In genomic region chr12:70557583-70558263, GRCh38 we compare ENCODE assay signal across 27 cellular contexts.
DNase-seq lines count a peak whose midpoint lies in the region; ATAC-seq and TF ChIP-seq lines count a peak whose summit lies in the region.
"Had no signal": no experiment of that assay in that cellular context is flagged by ENCODE, and none has a peak within 500 bp of the region (broad histone marks: within the 10 kb centered on the region; RNA-seq: fewer than 3 reads in every experiment).

No MANE protein-coding gene starts in this region.

- H3K23ac ChIP-seq in mesenchymal stem cell (ENCODE audit: low read length in 2 of 2), result no peak overlapping the region

- H3K4me3 Mint-ChIP-seq in stimulated activated naive CD8-positive, alpha-beta T cell treated with anti-CD3 and anti-CD28 coated beads, Interleukin-15, amount 100 ng/mL, for 72 hours, result no peak overlapping the region
- H3K4me3 Mint-ChIP-seq: activated B cell treated with CpG ODN at 0.5 μM for 24 hours; activated CD4-positive, alpha-beta T cell treated with anti-CD3 and anti-CD28 coated beads, Interleukin-2, amount 10 ng/mL, durations not matched to agents 7 days and 5 days; activated naive CD8-positive, alpha-beta T cell treated with anti-CD3 and anti-CD28 coated beads for 36 hours; activated T-cell treated with anti-CD3 and anti-CD28 coated beads, Interleukin-2, amount 50 U/mL, for 4 hours; B cell; effector memory CD8-positive, alpha-beta T cell; neural crest cell; stimulated activated memory B cell treated with anti-CD40 and anti-IgM and Interleukin-4, amounts not matched to agents 10 μg/mL and 1 μg/mL and 100 μg/mL, for 72 hours had no signal

- H3K9me3 ChIP-seq in left lung (no peaks in the 10 kb centered on the region), mesenchymal stem cell (ENCODE audit: control insufficient read depth, low read length) (no peaks in the 10 kb centered on the region)
- H3K9me3 ChIP-seq: heart left ventricle, SJSA1, thoracic aorta had no signal

- H3K4me1 Mint-ChIP-seq in stimulated activated naive CD8-positive, alpha-beta T cell treated with anti-CD3 and anti-CD28 coated beads, Interleukin-15, amount 100 ng/mL, for 72 hours, result no peaks in the 10 kb centered on the region
- H3K4me1 Mint-ChIP-seq: activated B cell treated with CpG ODN at 0.5 μM for 24 hours; activated CD4-positive, alpha-beta T cell treated with anti-CD3 and anti-CD28 coated beads, Interleukin-2, amount 10 ng/mL, durations not matched to agents 7 days and 5 days; activated naive CD8-positive, alpha-beta T cell treated with anti-CD3 and anti-CD28 coated beads for 36 hours; B cell; stimulated activated memory B cell treated with anti-CD40 and anti-IgM and Interleukin-4, amounts not matched to agents 10 μg/mL and 1 μg/mL and 100 μg/mL, for 72 hours had no signal

- H3K27me3 Mint-ChIP-seq in stimulated activated naive CD8-positive, alpha-beta T cell treated with anti-CD3 and anti-CD28 coated beads, Interleukin-15, amount 100 ng/mL, for 72 hours, result peaks cover 12% of the 10 kb centered on the region
- H3K27me3 Mint-ChIP-seq: activated naive CD8-positive, alpha-beta T cell treated with anti-CD3 and anti-CD28 coated beads for 36 hours; effector memory CD8-positive, alpha-beta T cell; stimulated activated memory B cell treated with anti-CD40 and anti-IgM and Interleukin-4, amounts not matched to agents 10 μg/mL and 1 μg/mL and 100 μg/mL, for 72 hours had no signal

- H3K36me3 ChIP-seq in left lung, result no peaks in the 10 kb centered on the region
- H3K36me3 ChIP-seq in mesenchymal stem cell (ENCODE audit: control insufficient read depth in 1 of 2, insufficient read depth in 2 of 2, low read depth in 1 of 2, low read length in 2 of 2), result peaks cover 0 to 3% of the 10 kb centered on the region in 2 experiments
- H3K36me3 ChIP-seq: thoracic aorta had no signal

- TF ChIP-seq CTCF in left lung (IDR thresholded peaks at IDR 0.05), result no peak

- intact Hi-C loops in posterior cingulate gyrus (cut with DNase I), result no loop called here
- intact Hi-C loops in left lung (cut with DNase I), result no loop called here

- H3K4me1 ChIP-seq in left lung (no peaks in the 10 kb centered on the region), mesenchymal stem cell (ENCODE audit: control insufficient read depth, insufficient read depth, low read depth, low read length) (no peaks in the 10 kb centered on the region)
- H3K4me1 ChIP-seq: SJSA1 had no signal

- no peak overlapping the region for H3K4me2 ChIP-seq in mesenchymal stem cell (ENCODE audit: low read length, poor library complexity, severe bottlenecking)

- no peak overlapping the region for H2BK120ac ChIP-seq in mesenchymal stem cell (ENCODE audit: low read depth, low read length)

- no peak overlapping the region for H2AFZ ChIP-seq in mesenchymal stem cell (ENCODE audit: low read depth, low read length)

- H3K27ac ChIP-seq in left lung, result no peak overlapping the region
- H3K27ac ChIP-seq in mesenchymal stem cell (ENCODE audit: low read length, poor library complexity, severe bottlenecking), result no peak overlapping the region
- H3K27ac ChIP-seq: heart left ventricle, SJSA1, thoracic aorta had no signal

- H3K4me3 ChIP-seq in left lung (no peak overlapping the region), mesenchymal stem cell (ENCODE audit: insufficient read depth in 1 of 2, low read depth in 1 of 2, low read length in 2 of 2) (no peak overlapping the region)
- H3K4me3 ChIP-seq: heart left ventricle, lung, SJSA1, thoracic aorta had no signal

- H4K8ac ChIP-seq in mesenchymal stem cell (ENCODE audit: low read length), result no peak overlapping the region

- 98% methylated on average over 4 of the region's 6 CpGs for WGBS in mesenchymal stem cell

- H3K27me3 ChIP-seq in left lung (no peaks in the 10 kb centered on the region), mesenchymal stem cell (ENCODE audit: control insufficient read depth in 1 of 2, insufficient read depth in 1 of 2, low read length in 2 of 2) (no peaks in the 10 kb centered on the region)
- H3K27me3 ChIP-seq: heart left ventricle, SJSA1 had no signal

- H3K18ac ChIP-seq in mesenchymal stem cell (ENCODE audit: low read depth in 1 of 2, low read length in 2 of 2), result no peak overlapping the region

- no peak overlapping the region for H2AK5ac ChIP-seq in mesenchymal stem cell (ENCODE audit: low read length, severe bottlenecking)

- H3K9ac ChIP-seq in mesenchymal stem cell (ENCODE audit: low read length), result no peak overlapping the region

- no peaks in the 10 kb centered on the region for H3K79me1 ChIP-seq in mesenchymal stem cell (replicated peaks; ENCODE audit: low read length, poor library complexity, severe bottlenecking)

- H3K14ac ChIP-seq in mesenchymal stem cell (ENCODE audit: low read length in 2 of 2), result peak overlapping the region in 1 of 2 experiments; percentile 19

- no peaks in the 10 kb centered on the region for H3K9me3 Mint-ChIP-seq in stimulated activated naive CD8-positive, alpha-beta T cell treated with anti-CD3 and anti-CD28 coated beads, Interleukin-15, amount 100 ng/mL, for 72 hours
- H3K9me3 Mint-ChIP-seq: activated B cell treated with CpG ODN at 0.5 μM for 24 hours; activated CD4-positive, alpha-beta T cell treated with anti-CD3 and anti-CD28 coated beads, Interleukin-2, amount 10 ng/mL, durations not matched to agents 7 days and 5 days; activated naive CD8-positive, alpha-beta T cell treated with anti-CD3 and anti-CD28 coated beads for 36 hours; activated T-cell treated with anti-CD3 and anti-CD28 coated beads, Interleukin-2, amount 50 U/mL, for 4 hours; effector memory CD8-positive, alpha-beta T cell; neural crest cell; stimulated activated memory B cell treated with anti-CD40 and anti-IgM and Interleukin-4, amounts not matched to agents 10 μg/mL and 1 μg/mL and 100 μg/mL, for 72 hours had no signal

- no peak overlapping the region for H2BK12ac ChIP-seq in mesenchymal stem cell (ENCODE audit: low read length in 2 of 2)

- H3K27ac Mint-ChIP-seq in stimulated activated naive CD8-positive, alpha-beta T cell treated with anti-CD3 and anti-CD28 coated beads, Interleukin-15, amount 100 ng/mL, for 72 hours, result no peak overlapping the region
- H3K27ac Mint-ChIP-seq: activated B cell treated with CpG ODN at 0.5 μM for 24 hours; activated CD4-positive, alpha-beta T cell treated with anti-CD3 and anti-CD28 coated beads, Interleukin-2, amount 10 ng/mL, durations not matched to agents 7 days and 5 days; activated naive CD8-positive, alpha-beta T cell treated with anti-CD3 and anti-CD28 coated beads for 36 hours; B cell; effector memory CD8-positive, alpha-beta T cell; progenitor cell of endocrine pancreas; stimulated activated memory B cell treated with anti-CD40 and anti-IgM and Interleukin-4, amounts not matched to agents 10 μg/mL and 1 μg/mL and 100 μg/mL, for 72 hours had no signal

- no peak overlapping the region for H3K4ac ChIP-seq in mesenchymal stem cell (ENCODE audit: low read depth in 1 of 2, low read length in 2 of 2)

- ATAC-seq in stimulated activated naive CD8-positive, alpha-beta T cell treated with anti-CD3 and anti-CD28 coated beads, Interleukin-15, amount 100 ng/mL, for 72 hours, result peak; percentile 28
- no peak for ATAC-seq in stimulated activated naive CD8-positive, alpha-beta T cell treated with anti-CD3 and anti-CD28 coated beads, Interleukin-15, Interleukin-2, amounts not matched to agents 100 U/mL and 50 U/mL, for 24 hours
- ATAC-seq in HG02884 (IDR thresholded peaks at IDR 0.05; ENCODE audit: unreplicated experiment) (no peak), left lung (no peak)
- ATAC-seq: effector memory CD8-positive, alpha-beta T cell; stimulated activated memory B cell treated with anti-CD40 and anti-IgM and Interleukin-4, amounts not matched to agents 10 μg/mL and 1 μg/mL and 100 μg/mL, for 72 hours had no signal

- H4K91ac ChIP-seq in mesenchymal stem cell (ENCODE audit: low read length), result no peak overlapping the region

- DNase-seq in stimulated activated naive CD8-positive, alpha-beta T cell treated with anti-CD3 and anti-CD28 coated beads, Interleukin-15, amount 100 ng/mL, for 72 hours, result no peak
- no peak for DNase-seq in stimulated activated naive CD8-positive, alpha-beta T cell treated with anti-CD3 and anti-CD28 coated beads, Interleukin-15, Interleukin-2, amounts not matched to agents 100 U/mL and 50 U/mL, for 24 hours
- DNase-seq in hypothalamus (lab: John Stamatoyannopoulos, UW) (peak in 45 of 51 donors; percentile 6 to 94 (median 73)), posterior cingulate gyrus (peak; percentile 64 to 98 (median 78)), left lung (no peak), mesenchymal stem cell (no peak), NK-92 (lab: John Stamatoyannopoulos, UW; ENCODE audit: unreplicated experiment) (no peak)
- DNase-seq: activated B cell treated with CpG ODN at 0.5 μM for 24 hours; activated CD4-positive, alpha-beta T cell treated with anti-CD3 and anti-CD28 coated beads, Interleukin-2, amount 10 ng/mL, durations not matched to agents 7 days and 5 days; activated gamma-delta T cell; activated naive CD8-positive, alpha-beta T cell treated with anti-CD3 and anti-CD28 coated beads for 36 hours; activated T-cell treated with anti-CD3 and anti-CD28 coated beads, Interleukin-2, amount 50 U/mL, for 4 hours; cortex of kidney; DMS153; effector memory CD8-positive, alpha-beta T cell; heart left ventricle; NCI-H1694; NCI-H446 treated with DMSO at 0.1 percent for 48 hours; stimulated activated CD4-positive, alpha-beta T cell treated with anti-CD3 and anti-CD28 coated beads, Interleukin-15, amount 100 ng/mL, for 24 hours had no signal

- no peak overlapping the region for H2BK5ac ChIP-seq in mesenchymal stem cell (ENCODE audit: low read depth, low read length, poor library complexity, severe bottlenecking)

- H2BK15ac ChIP-seq in mesenchymal stem cell (ENCODE audit: low read depth, poor library complexity, severe bottlenecking), result no peak overlapping the region

Comparison
In these comparisons a context has a peak if more than half of its experiments do, and no peak if none do; other contexts are left out.
1. DNase-seq: peak in hypothalamus (45 of 51) and posterior cingulate gyrus (10 of 10); none in stimulated activated naive CD8-positive, alpha-beta T cell treated with anti-CD3 and anti-CD28 coated beads, Interleukin-15, amount 100 ng/mL, for 72 hours (0 of 2), stimulated activated naive CD8-positive, alpha-beta T cell treated with anti-CD3 and anti-CD28 coated beads, Interleukin-15, Interleukin-2, amounts not matched to agents 100 U/mL and 50 U/mL, for 24 hours (single experiment), left lung (0 of 2), mesenchymal stem cell (single experiment) and NK-92 (single experiment).